Comparison of ENCODE assay signal across 13 cellular contexts in the genomic region with DNA sequence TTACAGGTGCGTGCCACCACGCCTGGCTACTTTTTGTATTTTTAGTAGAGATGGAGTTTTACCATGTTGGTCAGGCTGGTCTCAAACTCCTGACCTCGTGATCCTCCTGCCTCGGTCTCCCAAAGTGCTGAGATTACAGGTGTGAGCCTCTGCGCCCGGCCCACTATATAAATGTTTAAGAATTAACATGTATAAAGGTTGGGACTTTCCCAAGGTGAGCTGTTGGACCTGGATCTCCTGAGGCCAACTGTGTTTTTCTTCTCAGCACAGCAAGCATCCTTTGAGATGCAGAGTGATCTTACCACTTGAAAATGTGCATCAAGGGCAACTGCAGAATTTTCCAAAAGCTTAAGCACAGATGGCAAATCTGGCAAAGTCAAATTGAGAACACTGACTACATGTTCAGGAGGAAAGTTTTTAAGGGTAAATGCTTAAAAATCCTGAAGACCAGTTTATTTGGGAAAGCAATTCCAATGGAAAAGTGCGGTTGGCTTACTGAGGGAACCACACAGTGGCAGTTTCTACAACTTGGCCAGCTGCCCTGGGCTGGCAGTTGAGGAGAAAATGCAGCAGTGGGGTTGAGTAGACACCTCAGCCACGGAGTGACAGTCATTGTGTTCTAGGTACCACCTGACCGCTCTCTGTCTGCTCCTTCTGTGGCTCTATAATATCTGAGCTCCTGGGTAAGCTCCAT.
DNase-seq lines count a peak whose midpoint lies in the region; ATAC-seq and TF ChIP-seq lines count a peak whose summit lies in the region.
"Had no signal": no experiment of that assay in that cellular context is flagged by ENCODE, and none has a peak within 500 bp of the region (broad histone marks: within the 10 kb centered on the region; RNA-seq: fewer than 3 reads in every experiment).

No MANE protein-coding gene starts in this region.

- H3K36me3 ChIP-seq in SJSA1 (peaks cover 65% of the 10 kb centered on the region), gastrocnemius medialis (no peaks in the 10 kb centered on the region), Karpas-422 (ENCODE audit: insufficient read depth, low read length) (no peaks in the 10 kb centered on the region)

- H3K79me1 ChIP-seq in H9 (ENCODE audit: insufficient read depth, low read depth, low read length, poor library complexity, severe bottlenecking) = no peaks in the 10 kb centered on the region

- no peaks in the 10 kb centered on the region for H3K9me3 ChIP-seq in H9 (ENCODE audit: control insufficient read depth, low read depth, low read length)
- H3K9me3 ChIP-seq in SJSA1 (replicated peaks) = no peaks in the 10 kb centered on the region
- H3K9me3 ChIP-seq in gastrocnemius medialis = no peaks in the 10 kb centered on the region
- H3K9me3 ChIP-seq in Karpas-422 (ENCODE audit: low read length) = no peaks in the 10 kb centered on the region

- H4K5ac ChIP-seq in H9 (ENCODE audit: insufficient read length, low read depth, low read length) = no peak overlapping the region

- H3K27ac ChIP-seq in H9 (ENCODE audit: insufficient read length, low read depth, low read length) (peak overlapping the region; percentile 37), SJSA1 (0 out of 2 replicates have a peak overlapping the region, but pooled peaks have one; percentile 24), gastrocnemius medialis (peak overlapping the region; percentile 71 to 87 (median 76)), Karpas-422 (ENCODE audit: low read length) (no peak overlapping the region)

- H3K9me3 Mint-ChIP-seq in H9 = no peaks in the 10 kb centered on the region; a peak in 1 of 5 replicates
- H3K9me3 Mint-ChIP-seq: activated naive CD8-positive, alpha-beta T cell treated with anti-CD3 and anti-CD28 coated beads for 36 hours had no signal

- H3K4ac ChIP-seq in H9 (ENCODE audit: low read depth, low read length) = no peak overlapping the region

- H2BK5ac ChIP-seq in H9 (ENCODE audit: insufficient read length, low read length) = no peak overlapping the region

- no peak for TF ChIP-seq CTCF in H9 (conservative IDR thresholded peaks at IDR 0.05)
- TF ChIP-seq CTCF in gastrocnemius medialis (IDR thresholded peaks at IDR 0.05 in 4 of 5, conservative IDR thresholded peaks at IDR 0.05 in 1 of 5) = no peak
- no peak for TF ChIP-seq CTCF in GM13976 (IDR thresholded peaks at IDR 0.05; ENCODE audit: borderline replicate concordance, control extremely low read depth, extremely low read depth, insufficient read depth, missing control alignments)

- peak overlapping the region; percentile 79 for H3K18ac ChIP-seq in H9 (ENCODE audit: insufficient read length, low read depth, low read length)

- DNase-seq in H9 = peak; percentile 50
- peak; percentile 52 for DNase-seq in SJSA1 (ENCODE audit: low read depth in 1 of 2, low spot score in 2 of 2)
- DNase-seq in left cardiac atrium = peak; percentile 40
- DNase-seq in gastrocnemius medialis = peak in 1 of 2 donors; percentile 47
- no peak for DNase-seq in Karpas-422
- DNase-seq in stimulated activated CD4-positive, alpha-beta T cell treated with anti-CD3 and anti-CD28 coated beads, Interleukin-1b, Interleukin-23, amount 100 ng/mL, for 48 hours = no peak
- DNase-seq in GM13976 (ENCODE audit: low spot score) = no peak
- DNase-seq: activated CD4-positive, alpha-beta T cell treated with anti-CD3 and anti-CD28 coated beads for 48 hours; activated naive CD8-positive, alpha-beta T cell treated with anti-CD3 and anti-CD28 coated beads for 36 hours; Calu3; NCI-H1105; retina had no signal

- intact Hi-C loops in left cardiac atrium (cut with DNase I) = no loop called here
- intact Hi-C loops in gastrocnemius medialis (cut with DNase I; ENCODE audit: low total_unique reads) = no loop called here

- H3K79me2 ChIP-seq in H9 (ENCODE audit: insufficient read depth, low read length) (no peaks in the 10 kb centered on the region), Karpas-422 (ENCODE audit: low read length) (no peaks in the 10 kb centered on the region)

- TF ChIP-seq POLR2A in gastrocnemius medialis (IDR thresholded peaks at IDR 0.05) = no peak

- H4K20me1 ChIP-seq in H9 (ENCODE audit: control insufficient read depth, insufficient read depth, insufficient read length) (no peaks in the 10 kb centered on the region), Karpas-422 (ENCODE audit: insufficient read depth, low read depth, low read length) (no peaks in the 10 kb centered on the region)

- H3K27me3 ChIP-seq in H9 (ENCODE audit: insufficient read depth, low read length) = no peaks in the 10 kb centered on the region
- H3K27me3 ChIP-seq in SJSA1 (replicated peaks) = no peaks in the 10 kb centered on the region
- H3K27me3 ChIP-seq in gastrocnemius medialis = no peaks in the 10 kb centered on the region
- no peaks in the 10 kb centered on the region for H3K27me3 ChIP-seq in Karpas-422 (ENCODE audit: low read length)

- no peak overlapping the region for H2BK120ac ChIP-seq in H9 (ENCODE audit: low read depth, low read length, poor library complexity, severe bottlenecking)

- H4K8ac ChIP-seq in H9 (replicated peaks; ENCODE audit: insufficient read length, low read depth, low read length) = no peak overlapping the region

- H2AFZ ChIP-seq in H9 (ENCODE audit: low read length) (no peak overlapping the region), Karpas-422 (ENCODE audit: low read length) (no peak overlapping the region)

- H3K4me1 ChIP-seq in H9 (ENCODE audit: insufficient read depth, low read length) (peaks cover 7% of the 10 kb centered on the region), SJSA1 (replicated peaks) (peaks cover 52% of the 10 kb centered on the region), gastrocnemius medialis (peaks cover 75 to 79% of the 10 kb centered on the region in 2 donors), Karpas-422 (ENCODE audit: low read length) (no peaks in the 10 kb centered on the region)

- no peak overlapping the region for H3K9ac ChIP-seq in H9 (ENCODE audit: extremely low read depth, insufficient read length, low read length)
- H3K9ac ChIP-seq in Karpas-422 (ENCODE audit: low read length) = no peak overlapping the region

- no peaks in the 10 kb centered on the region for H3K9me2 ChIP-seq in Karpas-422 (replicated peaks; ENCODE audit: insufficient read depth, low read length)

- ATAC-seq in left cardiac atrium = peak; percentile 50 to 56
- peak; percentile 26 for ATAC-seq in gastrocnemius medialis
- ATAC-seq in GM19467 (IDR thresholded peaks at IDR 0.05; ENCODE audit: unreplicated experiment) = no peak

- H3T11ph ChIP-seq in H9 (ENCODE audit: low read length) = no peak overlapping the region

- no peak overlapping the region for H3K4me3 Mint-ChIP-seq in H9
- H3K4me3 Mint-ChIP-seq: activated naive CD8-positive, alpha-beta T cell treated with anti-CD3 and anti-CD28 coated beads for 36 hours had no signal

- no peaks in the 10 kb centered on the region for H3K23me2 ChIP-seq in H9 (ENCODE audit: insufficient read length, low read depth, low read length, poor library complexity, severe bottlenecking)

- H3K14ac ChIP-seq in H9 (ENCODE audit: insufficient read depth, low read length) = peak overlapping the region; percentile 81; the same call in 1 of the 2 replicates

- H3K23ac ChIP-seq in H9 (ENCODE audit: insufficient read length, low read depth, low read length) = no peak overlapping the region

- peak overlapping the region in 2 of 3 experiments; percentile 22 to 94; a peak in 4 of 7 replicates for H3K27ac Mint-ChIP-seq in H9
- H3K27ac Mint-ChIP-seq: activated naive CD8-positive, alpha-beta T cell treated with anti-CD3 and anti-CD28 coated beads for 36 hours had no signal

- H3K4me2 ChIP-seq in H9 (ENCODE audit: insufficient read depth, insufficient read length, low read length) = peak overlapping the region; percentile 19
- no peak overlapping the region for H3K4me2 ChIP-seq in Karpas-422 (ENCODE audit: low read depth, low read length, poor library complexity, severe bottlenecking)

- in situ Hi-C loops in gastrocnemius medialis (cut with MboI; ENCODE audit: low sequenced_read_pairs in 4 of 4) = no loop called here
- in situ Hi-C loops in GM13976 (cut with MboI; ENCODE audit: low sequenced_read_pairs, unreplicated experiment) = no loop called here

- H3K27me3 Mint-ChIP-seq in H9 (ENCODE audit: low read depth) = no peaks in the 10 kb centered on the region; the same call in 1 of the 2 replicates

- H4K91ac ChIP-seq in H9 (ENCODE audit: insufficient read length, low read depth, low read length) = no peak overlapping the region

- H3K36me3 Mint-ChIP-seq in H9 (ENCODE audit: insufficient read depth in 1 of 3, low read depth in 3 of 3) = peaks cover 0 to 3% (median 0%) of the 10 kb centered on the region in 3 experiments; a peak in 4 of 7 replicates
- H3K36me3 Mint-ChIP-seq: activated naive CD8-positive, alpha-beta T cell treated with anti-CD3 and anti-CD28 coated beads for 36 hours had no signal

- H2BK20ac ChIP-seq in H9 (ENCODE audit: low read depth, low read length, poor library complexity, severe bottlenecking) = no peak overlapping the region

- no peak overlapping the region for H3K56ac ChIP-seq in H9 (ENCODE audit: insufficient read length, low read depth, low read length)

- no CpG with 5 or more reads among the region's 9 CpGs for WGBS in H9 (ENCODE audit: extremely low coverage, insufficient read length, low lambda C conversion rate)

- H3K4me3 ChIP-seq in SJSA1 (no peak overlapping the region), gastrocnemius medialis (no peak overlapping the region), Karpas-422 (ENCODE audit: low read length) (no peak overlapping the region)

- H2AK5ac ChIP-seq in H9 (ENCODE audit: insufficient read length, low read length) = no peak overlapping the region

- H2BK15ac ChIP-seq in H9 (ENCODE audit: low read depth, low read length) = no peak overlapping the region

- no peak overlapping the region for H2BK12ac ChIP-seq in H9 (ENCODE audit: insufficient read length, low read depth, low read length)

- H3K4me1 Mint-ChIP-seq in H9 = peaks cover 64 to 79% of the 10 kb centered on the region in 2 experiments
- H3K4me1 Mint-ChIP-seq: activated naive CD8-positive, alpha-beta T cell treated with anti-CD3 and anti-CD28 coated beads for 36 hours had no signal

Comparison
In these comparisons a context has a peak if more than half of its experiments do, and no peak if none do; other contexts are left out.
1. DNase-seq: peak in H9 (single experiment), SJSA1 (2 of 2) and left cardiac atrium (single experiment); none in Karpas-422 (single experiment), stimulated activated CD4-positive, alpha-beta T cell treated with anti-CD3 and anti-CD28 coated beads, Interleukin-1b, Interleukin-23, amount 100 ng/mL, for 48 hours (single experiment) and GM13976 (single experiment).